In genomic region chr20:48758206-48758820, GRCh38 we compare ENCODE assay signal across 10 cellular contexts.
DNase-seq lines count a peak whose midpoint lies in the region; ATAC-seq and TF ChIP-seq lines count a peak whose summit lies in the region.
"Had no signal": no experiment of that assay in that cellular context is flagged by ENCODE, and none has a peak within 500 bp of the region (broad histone marks: within the 10 kb centered on the region; RNA-seq: fewer than 3 reads in every experiment).

No MANE protein-coding gene starts in this region.

- H3K4me1 Mint-ChIP-seq in activated naive CD4-positive, alpha-beta T cell treated with anti-CD3 and anti-CD28 coated beads, Interleukin-2, amount 50 U/mL, for 24 hours: peaks cover 79% of the 10 kb centered on the region
- peaks cover 77 to 93% of the 10 kb centered on the region in 2 donors for H3K4me1 Mint-ChIP-seq in effector memory CD8-positive, alpha-beta T cell (ENCODE audit: low read depth in 2 of 2)

- peak overlapping the region; percentile 62 to 91 (median 86) for H3K27ac ChIP-seq in upper lobe of left lung

- no peak for TF ChIP-seq EP300 in upper lobe of left lung (IDR thresholded peaks at IDR 0.05)

- H3K27me3 ChIP-seq in upper lobe of left lung: no peaks in the 10 kb centered on the region

- no peak for TF ChIP-seq CTCF in upper lobe of left lung (IDR thresholded peaks at IDR 0.05)

- H3K27ac Mint-ChIP-seq in activated naive CD4-positive, alpha-beta T cell treated with anti-CD3 and anti-CD28 coated beads, Interleukin-2, amount 50 U/mL, for 24 hours: peak overlapping the region; percentile 48
- H3K27ac Mint-ChIP-seq in effector memory CD8-positive, alpha-beta T cell: peak overlapping the region; percentile 92

- no peak overlapping the region for H3K4me3 ChIP-seq in upper lobe of left lung

- H3K4me1 ChIP-seq in upper lobe of left lung: peaks cover 46 to 72% (median 68%) of the 10 kb centered on the region in 4 donors

- H3K9me3 ChIP-seq in upper lobe of left lung: peaks cover 0 to 6% (median 2%) of the 10 kb centered on the region in 4 donors

- ATAC-seq in effector memory CD8-positive, alpha-beta T cell (replicated peaks): peak; percentile 68
- ATAC-seq in upper lobe of left lung (ENCODE audit: low FRiP score in 2 of 2): no peak
- no peak for ATAC-seq in HG02885 (IDR thresholded peaks at IDR 0.05; ENCODE audit: poor library complexity, unreplicated experiment)
- ATAC-seq in GM18511 (IDR thresholded peaks at IDR 0.05; ENCODE audit: unreplicated experiment): no peak

- 66 to 69% methylated on average over 16 of the region's 16 CpGs for WGBS in upper lobe of left lung, 2 donors

- no peak for TF ChIP-seq POLR2A in upper lobe of left lung (IDR thresholded peaks at IDR 0.05)

- H3K9me3 Mint-ChIP-seq in activated naive CD4-positive, alpha-beta T cell treated with anti-CD3 and anti-CD28 coated beads, Interleukin-2, amount 50 U/mL, for 24 hours: no peaks in the 10 kb centered on the region
- H3K9me3 Mint-ChIP-seq in effector memory CD8-positive, alpha-beta T cell: no peaks in the 10 kb centered on the region

- H3K4me3 Mint-ChIP-seq in activated naive CD4-positive, alpha-beta T cell treated with anti-CD3 and anti-CD28 coated beads, Interleukin-2, amount 50 U/mL, for 24 hours: no peak overlapping the region
- H3K4me3 Mint-ChIP-seq in effector memory CD8-positive, alpha-beta T cell: peak overlapping the region; percentile 80

- H3K36me3 ChIP-seq in upper lobe of left lung: no peaks in the 10 kb centered on the region

- DNase-seq in activated naive CD4-positive, alpha-beta T cell treated with anti-CD3 and anti-CD28 coated beads, Interleukin-2, amount 50 U/mL, for 16 hours: no peak
- DNase-seq in SIG-M5 treated with dmso at 0.1 percent for 504 hours (lab: John Stamatoyannopoulos, UW; ENCODE audit: unreplicated experiment): peak; percentile 80
- peak; percentile 78 to 83 (median 80) for DNase-seq in effector memory CD8-positive, alpha-beta T cell
- peak in 1 of 2 donors; percentile 58 for DNase-seq in upper lobe of left lung
- DNase-seq in hepatic stellate cell (ENCODE audit: low spot score): no peak
- DNase-seq: IMR-90, NCI-H748 treated with DMSO at 0.1 percent for 48 hours had no signal

- H3K27me3 Mint-ChIP-seq in activated naive CD4-positive, alpha-beta T cell treated with anti-CD3 and anti-CD28 coated beads, Interleukin-2, amount 50 U/mL, for 24 hours: no peaks in the 10 kb centered on the region
- H3K27me3 Mint-ChIP-seq in effector memory CD8-positive, alpha-beta T cell: no peaks in the 10 kb centered on the region

- peaks cover 15% of the 10 kb centered on the region for H3K36me3 Mint-ChIP-seq in activated naive CD4-positive, alpha-beta T cell treated with anti-CD3 and anti-CD28 coated beads, Interleukin-2, amount 50 U/mL, for 24 hours
- H3K36me3 Mint-ChIP-seq in effector memory CD8-positive, alpha-beta T cell (ENCODE audit: insufficient read depth): peaks cover 39% of the 10 kb centered on the region

Comparison
In these comparisons a context has a peak if more than half of its experiments do, and no peak if none do; other contexts are left out.
1. DNase-seq: peak in SIG-M5 treated with dmso at 0.1 percent for 504 hours (single experiment) and effector memory CD8-positive, alpha-beta T cell (3 of 3); none in activated naive CD4-positive, alpha-beta T cell treated with anti-CD3 and anti-CD28 coated beads, Interleukin-2, amount 50 U/mL, for 16 hours (single experiment) and hepatic stellate cell (single experiment).